2 cellular contexts compared by ENCODE assay signal in genomic region chr6:7452898-7453297, GRCh38.
TF ChIP-seq lines count a peak whose summit lies in the region.

No MANE protein-coding gene starts in this region.

TF ChIP-seq in HepG2, 621 proteins besides CTCF, POLR2A, EP300 and RAD21:
- TF ChIP-seq ATF1 (CRISPR knock-in tag; IDR thresholded peaks at IDR 0.05) (no peak), SNAPC5 (CRISPR knock-in tag; IDR thresholded peaks at IDR 0.05; ENCODE audit: borderline replicate concordance) (no peak), HES4 (CRISPR knock-in tag; IDR thresholded peaks at IDR 0.05; ENCODE audit: borderline replicate concordance) (peak; percentile 32; the same call in 1 of the 2 replicates), ZNF615 (CRISPR knock-in tag; IDR thresholded peaks at IDR 0.05; ENCODE audit: borderline replicate concordance) (no peak)

TF ChIP-seq in H1, 55 proteins besides CTCF, POLR2A, EP300 and RAD21:
- TF ChIP-seq YY1 (IDR thresholded peaks at IDR 0.05; ENCODE audit: low read depth, low read length) (no peak), MAX (IDR thresholded peaks at IDR 0.05) (peak; percentile 29; the same call in 1 of the 2 replicates), USF2 (IDR thresholded peaks at IDR 0.05; ENCODE audit: low read length) (peak; percentile 29; the same call in 1 of the 2 replicates), ATF2 (IDR thresholded peaks at IDR 0.05; ENCODE audit: low read length) (no peak), CHD2 (IDR thresholded peaks at IDR 0.05; ENCODE audit: low read length) (no peak), KDM5A (IDR thresholded peaks at IDR 0.05; ENCODE audit: low read length) (no peak), PHF8 (conservative IDR thresholded peaks at IDR 0.05; ENCODE audit: low read depth, low read length) (no peak), SIRT6 (IDR thresholded peaks at IDR 0.05; ENCODE audit: low read length) (no peak)
